In genomic region chr11:119207300-119207570, GRCh38 we compare ENCODE assay signal across 8 cellular contexts. TPM values are rescaled to one million over a fixed set of nuclear protein-coding genes. Genes with fewer than 3 reads are reported as not detected.
A peak's percentile ranks its signal among the peaks of the same experiment; 100 is the strongest.
DNase-seq lines count a peak whose midpoint lies in the region; ATAC-seq, FAIRE-seq and TF ChIP-seq lines count a peak whose summit lies in the region.

No MANE protein-coding gene starts in this region.

- H3K27me3 ChIP-seq in HUES6 (ENCODE audit: control insufficient read depth, insufficient read depth, low read length) (no peaks in the 10 kb centered on the region), bronchial epithelial cell (ENCODE audit: control insufficient read depth, insufficient read depth, low read length) (no peaks in the 10 kb centered on the region), mucosa of stomach (ENCODE audit: control insufficient read depth, insufficient read depth, low read length) (no peaks in the 10 kb centered on the region)

- H3K9me3 ChIP-seq in HUES6 (ENCODE audit: control insufficient read depth, insufficient read depth, low read depth, low read length) (no peaks in the 10 kb centered on the region), mucosa of stomach (ENCODE audit: control insufficient read depth, low read length) (no peaks in the 10 kb centered on the region)

- no peak for ATAC-seq in GM21717 (IDR thresholded peaks at IDR 0.05; ENCODE audit: unreplicated experiment)

- H3K27ac ChIP-seq in HUES6 (ENCODE audit: low read depth, low read length): no peak overlapping the region

- no peak for FAIRE-seq in bronchial epithelial cell (lab: Jason Lieb, UNC)

- H3K4me3 ChIP-seq in AG09309 (ENCODE audit: control insufficient read depth, low read depth, low read length) (peak overlapping the region; percentile 95), HUES6 (ENCODE audit: low read depth, low read length) (peak overlapping the region; percentile 92), bronchial epithelial cell (ENCODE audit: low read depth, low read length) (peak overlapping the region; percentile 91), mucosa of stomach (ENCODE audit: low read length) (peak overlapping the region; percentile 23)

- H3K36me3 ChIP-seq in HUES6 (ENCODE audit: control insufficient read depth, insufficient read depth, low read length) (no peaks in the 10 kb centered on the region), bronchial epithelial cell (ENCODE audit: control insufficient read depth, insufficient read depth, low read length) (no peaks in the 10 kb centered on the region), mucosa of stomach (ENCODE audit: control insufficient read depth, insufficient read depth, low read length) (no peaks in the 10 kb centered on the region)

- H3K4me1 ChIP-seq in HUES6 (ENCODE audit: control insufficient read depth, insufficient read depth, low read length) (peaks cover 12% of the 10 kb centered on the region), mucosa of stomach (ENCODE audit: control insufficient read depth, insufficient read depth, low read length) (peaks cover 13% of the 10 kb centered on the region)

- DNase-seq in AG09309 (ENCODE audit: low read depth) (no peak), bronchial epithelial cell (ENCODE audit: low read depth) (peak; percentile 23), NCI-H1694 treated with DMSO at 0.1 percent for 48 hours (lab: John Stamatoyannopoulos, UW) (no peak), amniotic stem cell (lab: John Stamatoyannopoulos, UW) (no peak)
- DNase-seq in stimulated activated CD4-positive, alpha-beta T cell treated with anti-CD3 and anti-CD28 coated beads, Interleukin-2, amount 100 ng/mL, for 48 hours: no peak

- peak overlapping the region; percentile 72 for H3K9ac ChIP-seq in HUES6 (ENCODE audit: low read length)
- H3K9ac ChIP-seq in mucosa of stomach (ENCODE audit: low read length): peak overlapping the region; percentile 51

- TF ChIP-seq CTCF in AG09309 (IDR thresholded peaks at IDR 0.05; ENCODE audit: control insufficient read depth, insufficient read depth, low read depth, low read length, missing control alignments): no peak
- no peak for TF ChIP-seq CTCF in bronchial epithelial cell (IDR thresholded peaks at IDR 0.05; ENCODE audit: insufficient read depth, low read length, severe bottlenecking)

RNA-seq across cellular contexts. Expression of gene CBL, which starts 1.1 kb away (rescaled TPM):
- total RNA-seq in bronchial epithelial cell: 5.5 and 6.4 TPM in 2 replicates

RNA-seq across cellular contexts. Expression of gene NHERF4, which starts 22.0 kb away (rescaled TPM):
- 0.13 TPM in 1 of 2 replicates, not detected in the other for total RNA-seq in bronchial epithelial cell

RNA-seq across cellular contexts. Expression of gene NLRX1, which starts 38.7 kb away (rescaled TPM):
- 13.7 and 44.8 TPM in 2 replicates for total RNA-seq in bronchial epithelial cell

RNA-seq across cellular contexts. Expression of gene ABCG4, which starts 58.4 kb away (rescaled TPM):
- under 0.01 and 0.13 TPM in 2 replicates for total RNA-seq in bronchial epithelial cell

Comparison
In these comparisons a context has a peak if more than half of its experiments do, and no peak if none do; other contexts are left out.
1. H3K4me3 ChIP-seq: peak in every context shown above with its lines; median percentile 95 in AG09309; 92 in HUES6; 91 in bronchial epithelial cell; 23 in mucosa of stomach.